In genomic region chr19:51887522-51888498, GRCh38 we compare ENCODE assay signal across 8 cellular contexts. TPM values are rescaled to one million over a fixed set of nuclear protein-coding genes. Genes with fewer than 3 reads are reported as not detected.
DNase-seq lines count a peak whose midpoint lies in the region; ATAC-seq and FAIRE-seq lines count a peak whose summit lies in the region.

TSS of gene ZNF577 (minus strand) at chr19:51887951. CDS start at chr19:51880382, 7,569 bp downstream.

- H3K4me3 ChIP-seq in ACC112 (ENCODE audit: low read depth, low read length) = peak within 1 kb of the TSS; percentile 83

- peaks cover 37% of the 10 kb centered on the region for H3K36me3 ChIP-seq in ACC112 (ENCODE audit: insufficient read depth, low read length)

- peak within 1 kb of the TSS; percentile 99 for H2AFZ ChIP-seq in ACC112 (ENCODE audit: low read length, unreplicated experiment)

- H3K27ac ChIP-seq in ACC112 (ENCODE audit: low read depth, low read length) (no peak within 1 kb of the TSS), layer of hippocampus (ENCODE audit: low read depth, low read length) (peak within 1 kb of the TSS; percentile 49)

- ATAC-seq in HG03280 (IDR thresholded peaks at IDR 0.05; ENCODE audit: unreplicated experiment) = no peak

- peak; percentile 84 for DNase-seq in HTR-8/SVneo (ENCODE audit: insufficient read length, low spot score)
- peak; percentile 39 to 52 for DNase-seq in activated CD4-positive, alpha-beta T cell treated with anti-CD3 and anti-CD28 coated beads, Interleukin-2, amount 50 U/mL, for 4 hours
- peak; percentile 83 to 93 for DNase-seq in dermis microvascular lymphatic vessel endothelial cell (ENCODE audit: low read depth in 2 of 2)
- DNase-seq in stimulated activated CD4-positive, alpha-beta T cell treated with anti-CD3 and anti-CD28 coated beads, Interleukin-12 subunit alpha, Interleukin-12 subunit beta, amount 100 ng/mL, for 4 hours = peak; percentile 62
- no peak for DNase-seq in NCI-H2029 (lab: John Stamatoyannopoulos, UW)

- no peaks in the 10 kb centered on the region for H3K27me3 ChIP-seq in ACC112 (ENCODE audit: insufficient read depth, low read length)
- H3K27me3 ChIP-seq in layer of hippocampus (ENCODE audit: control insufficient read depth, insufficient read depth, low read length) = no peaks in the 10 kb centered on the region

- peak; percentile 80 for FAIRE-seq in HTR-8/SVneo (lab: Jason Lieb, UNC)

- no peaks in the 10 kb centered on the region for H3K79me2 ChIP-seq in ACC112 (ENCODE audit: control insufficient read depth, insufficient read depth, low read length, unreplicated experiment)

- H3K4me1 ChIP-seq in ACC112 (ENCODE audit: control insufficient read depth, insufficient read depth, low read length, unreplicated experiment) = peaks cover 5% of the 10 kb centered on the region

RNA-seq across cellular contexts. Expression of gene ZNF577, which starts in this region (rescaled TPM):
- 1.2 and 3.0 TPM in 2 replicates for total RNA-seq in dermis microvascular lymphatic vessel endothelial cell
